In genomic region chr19:38046254-38047047, GRCh38 we compare ENCODE assay signal across 9 cellular contexts.
DNase-seq lines count a peak whose midpoint lies in the region; ATAC-seq, FAIRE-seq and TF ChIP-seq lines count a peak whose summit lies in the region.
"Had no signal": no experiment of that assay in that cellular context is flagged by ENCODE, and none has a peak within 500 bp of the region (broad histone marks: within the 10 kb centered on the region; RNA-seq: fewer than 3 reads in every experiment).

No MANE protein-coding gene starts in this region.

- H3K4me2 ChIP-seq in BLaER1 treated with 17β-estradiol and CSF1 and Interleukin-3, amounts not matched to agents 10 nM and 100 nM, result peak overlapping the region; percentile 79 to 98 (median 91)
- no peak overlapping the region for H3K4me2 ChIP-seq in astrocyte (ENCODE audit: low read length)

- peaks cover 0 to 7% (median 0%) of the 10 kb centered on the region in 11 experiments; a peak in 2 of 22 replicates for H3K36me3 ChIP-seq in BLaER1 treated with 17β-estradiol and CSF1 and Interleukin-3, amounts not matched to agents 10 nM and 100 nM
- no peaks in the 10 kb centered on the region for H3K36me3 ChIP-seq in astrocyte (ENCODE audit: insufficient read depth, low read length)

- TF ChIP-seq CTCF in astrocyte (IDR thresholded peaks at IDR 0.05; ENCODE audit: insufficient read depth, low read depth, low read length) (no peak), endothelial cell (IDR thresholded peaks at IDR 0.05; ENCODE audit: unreplicated experiment) (no peak)

- ATAC-seq in GM18517 (IDR thresholded peaks at IDR 0.05; ENCODE audit: unreplicated experiment) (peak; percentile 27), HG03108 (IDR thresholded peaks at IDR 0.05; ENCODE audit: unreplicated experiment) (peak; percentile 30), HG03469 (IDR thresholded peaks at IDR 0.05; ENCODE audit: unreplicated experiment) (no peak), GM21737 (IDR thresholded peaks at IDR 0.05; ENCODE audit: unreplicated experiment) (no peak)

- H3K27me3 ChIP-seq in BLaER1 treated with 17β-estradiol and CSF1 and Interleukin-3, amounts not matched to agents 10 nM and 100 nM, result no peaks in the 10 kb centered on the region
- H3K27me3 ChIP-seq in astrocyte (ENCODE audit: insufficient read depth, low read length), result no peaks in the 10 kb centered on the region

- H3K9ac ChIP-seq in BLaER1 treated with 17β-estradiol and CSF1 and Interleukin-3, amounts not matched to agents 10 nM and 100 nM, result peak overlapping the region in 9 of 11 experiments; percentile 37 to 87 (median 84); a peak in 17 of 22 replicates
- H3K9ac ChIP-seq in astrocyte (ENCODE audit: low read length), result no peak overlapping the region

- peaks cover 56% of the 10 kb centered on the region for H3K79me2 ChIP-seq in astrocyte (ENCODE audit: insufficient read depth, low read length)

- H3K27me3 Mint-ChIP-seq in astrocyte (ENCODE audit: low read depth, unreplicated experiment) (no peaks in the 10 kb centered on the region), endothelial cell (ENCODE audit: unreplicated experiment) (peaks cover 8% of the 10 kb centered on the region)

- H3K4me1 Mint-ChIP-seq in astrocyte (ENCODE audit: low read depth, unreplicated experiment), result peaks cover 6% of the 10 kb centered on the region
- peaks cover 38% of the 10 kb centered on the region for H3K4me1 Mint-ChIP-seq in endothelial cell (ENCODE audit: unreplicated experiment)

- H2AFZ ChIP-seq in astrocyte (ENCODE audit: low read depth, low read length), result no peak overlapping the region

- no peaks in the 10 kb centered on the region for H4K20me1 ChIP-seq in BLaER1 treated with 17β-estradiol and CSF1 and Interleukin-3, amounts not matched to agents 10 nM and 100 nM
- H4K20me1 ChIP-seq in astrocyte (ENCODE audit: insufficient read depth, low read length), result no peaks in the 10 kb centered on the region

- H3K4me3 Mint-ChIP-seq in astrocyte (ENCODE audit: unreplicated experiment) (no peak overlapping the region), endothelial cell (ENCODE audit: unreplicated experiment) (no peak overlapping the region)

- H3K9me3 ChIP-seq in BLaER1 treated with 17β-estradiol and CSF1 and Interleukin-3, amounts not matched to agents 10 nM and 100 nM (replicated peaks in 1 of 11), result peaks cover 6 to 12% (median 10%) of the 10 kb centered on the region in 11 experiments; a peak in 17 of 22 replicates
- no peaks in the 10 kb centered on the region for H3K9me3 ChIP-seq in astrocyte (ENCODE audit: insufficient read depth, low read depth, low read length)

- H3K27ac Mint-ChIP-seq in astrocyte (ENCODE audit: unreplicated experiment), result no peak overlapping the region
- H3K27ac Mint-ChIP-seq in endothelial cell (ENCODE audit: unreplicated experiment), result no peak overlapping the region

- DNase-seq in astrocyte (ENCODE audit: low read depth) (no peak), endothelial cell (ENCODE audit: low spot score) (no peak)
- no peak for DNase-seq in activated CD8-positive, alpha-beta memory T cell treated with anti-CD3 and anti-CD28 coated beads, Interleukin-2, amount 50 U/mL, for 48 hours
- DNase-seq: central memory CD4-positive, alpha-beta T cell had no signal

- H3K36me3 Mint-ChIP-seq in astrocyte (ENCODE audit: low read depth, unreplicated experiment) (peaks cover 12% of the 10 kb centered on the region), endothelial cell (ENCODE audit: low read depth, unreplicated experiment) (peaks cover 22% of the 10 kb centered on the region)

- peaks cover 2% of the 10 kb centered on the region for H3K9me3 Mint-ChIP-seq in astrocyte (ENCODE audit: unreplicated experiment)
- H3K9me3 Mint-ChIP-seq in endothelial cell (ENCODE audit: unreplicated experiment), result no peaks in the 10 kb centered on the region

- peak overlapping the region in 10 of 11 experiments; percentile 13 to 97 (median 94); a peak in 19 of 22 replicates for H3K27ac ChIP-seq in BLaER1 treated with 17β-estradiol and CSF1 and Interleukin-3, amounts not matched to agents 10 nM and 100 nM
- H3K27ac ChIP-seq in astrocyte (ENCODE audit: low read depth, low read length), result peak overlapping the region; percentile 85

- no peak for FAIRE-seq in astrocyte (lab: Jason Lieb, UNC)

- H3K4me3 ChIP-seq in BLaER1 treated with 17β-estradiol and CSF1 and Interleukin-3, amounts not matched to agents 10 nM and 100 nM, result no peak overlapping the region; a peak in 2 of 20 replicates
- H3K4me3 ChIP-seq in astrocyte (ENCODE audit: insufficient read depth, low read depth, low read length), result no peak overlapping the region

- peaks cover 46 to 76% (median 73%) of the 10 kb centered on the region in 10 experiments for H3K4me1 ChIP-seq in BLaER1 treated with 17β-estradiol and CSF1 and Interleukin-3, amounts not matched to agents 10 nM and 100 nM
- H3K4me1 ChIP-seq in astrocyte (ENCODE audit: insufficient read depth, low read length), result peaks cover 25% of the 10 kb centered on the region

Comparison
In these comparisons a context has a peak if more than half of its experiments do, and no peak if none do; other contexts are left out.
1. ATAC-seq: peak in GM18517 (single experiment) and HG03108 (single experiment); none in HG03469 (single experiment) and GM21737 (single experiment).